29 cellular contexts compared by ENCODE assay signal in the genomic region with DNA sequence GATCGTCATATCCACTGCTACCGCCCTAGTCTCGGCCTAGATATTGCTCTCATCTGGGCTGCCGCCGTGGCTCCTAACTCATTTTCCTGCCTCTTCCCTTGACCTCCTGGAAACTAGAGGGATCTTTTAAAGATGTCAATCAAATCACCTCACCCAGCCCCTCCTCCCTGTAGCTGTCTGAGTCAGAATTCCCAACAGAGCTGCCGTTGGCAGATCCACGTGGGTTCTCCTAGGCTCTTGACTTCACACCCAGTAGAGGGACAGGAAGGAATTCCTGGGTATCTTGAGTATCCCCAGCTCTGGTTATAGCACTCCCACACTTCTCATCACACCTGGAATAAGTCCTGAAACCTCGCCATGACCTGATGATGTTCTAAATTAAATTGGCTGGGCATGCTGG. TPM values are rescaled to one million over a fixed set of nuclear protein-coding genes. Genes with fewer than 3 reads are reported as not detected.
A peak's percentile ranks its signal among the peaks of the same experiment; 100 is the strongest.
DNase-seq lines count a peak whose midpoint lies in the region; ATAC-seq, FAIRE-seq and TF ChIP-seq lines count a peak whose summit lies in the region.
"Had no signal": no experiment of that assay in that cellular context is flagged by ENCODE, and none has a peak within 500 bp of the region (broad histone marks: within the 10 kb centered on the region; RNA-seq: fewer than 3 reads in every experiment).

No MANE protein-coding gene starts in this region.

- no peak overlapping the region for H2AFZ ChIP-seq in K562 (ENCODE audit: low read depth, low read length)

- H3K4me3 ChIP-seq in K562 (no peak overlapping the region), right atrium auricular region (no peak overlapping the region)
- H3K4me3 ChIP-seq: A549, coronary artery, heart right ventricle, lung, MG63, Peyer's patch, SJSA1 had no signal

- no peak overlapping the region for H3K27ac Mint-ChIP-seq in activated CD8-positive, alpha-beta T cell treated with anti-CD3 and anti-CD28 coated beads for 36 hours
- H3K27ac Mint-ChIP-seq: activated naive CD4-positive, alpha-beta T cell treated with anti-CD3 and anti-CD28 coated beads, Interleukin-2, amount 50 U/mL, for 72 hours; stimulated activated naive B cell treated with anti-CD40 and anti-IgM and Interleukin-4, amounts not matched to agents 10 μg/mL and 1 μg/mL and 100 μg/mL, for 72 hours had no signal

- H3K4me2 ChIP-seq in K562 (ENCODE audit: insufficient read depth, low read length): no peak overlapping the region
- H3K4me2 ChIP-seq: A549 had no signal

- TF ChIP-seq POLR2A in K562 (conservative IDR thresholded peaks at IDR 0.05): no peak

- intact Hi-C loops in K562 (cut with micrococcal nuclease): no loop called here
- intact Hi-C loops in activated CD8-positive, alpha-beta T cell treated with anti-CD3 and anti-CD28 coated beads for 36 hours (cut with micrococcal nuclease): no loop called here

- POLR2A ChIA-PET in K562 (lab: Yijun Ruan, JAX): no interaction called here
- POLR2A ChIA-PET in activated CD8-positive, alpha-beta T cell treated with anti-CD3 and anti-CD28 coated beads for 36 hours (lab: Charles Lee): interaction anchor here (1.1 kb wide), 1 partner anchor 306 kb away, joined by 3 read pairs; no protein-coding TSS in a partner anchor

- H3K27ac ChIP-seq in K562 (ENCODE audit: extremely low read depth, low read depth, low read length) (no peak overlapping the region), right atrium auricular region (peak overlapping the region; percentile 20 to 44)
- H3K27ac ChIP-seq: A549, coronary artery, Peyer's patch, SJSA1 had no signal

- peak; percentile 4 for FAIRE-seq in HTR-8/SVneo (lab: Jason Lieb, UNC)
- no peak for FAIRE-seq in K562 (lab: Jason Lieb, UNC)
- FAIRE-seq: A549, bronchial epithelial cell had no signal

- H3K4me1 Mint-ChIP-seq in activated CD8-positive, alpha-beta T cell treated with anti-CD3 and anti-CD28 coated beads for 36 hours (ENCODE audit: low read depth): no peaks in the 10 kb centered on the region
- H3K4me1 Mint-ChIP-seq: CD4-positive, CD25-positive, alpha-beta regulatory T cell had no signal

- no peaks in the 10 kb centered on the region for H3K9me3 ChIP-seq in K562 (replicated peaks; ENCODE audit: control insufficient read depth, insufficient read depth, low read depth, low read length)
- H3K9me3 ChIP-seq in right atrium auricular region: no peaks in the 10 kb centered on the region
- H3K9me3 ChIP-seq: A549, heart right ventricle, MG63, Peyer's patch, SJSA1 had no signal

- H3K27me3 Mint-ChIP-seq in activated CD8-positive, alpha-beta T cell treated with anti-CD3 and anti-CD28 coated beads for 36 hours: no peaks in the 10 kb centered on the region
- H3K27me3 Mint-ChIP-seq: CD4-positive, CD25-positive, alpha-beta regulatory T cell; stimulated activated naive B cell treated with anti-CD40 and anti-IgM and Interleukin-4, amounts not matched to agents 10 μg/mL and 1 μg/mL and 100 μg/mL, for 72 hours had no signal

- H3K4me1 ChIP-seq in K562 (replicated peaks in 1 of 2; ENCODE audit: control insufficient read depth in 2 of 2, insufficient read depth in 2 of 2, low read length in 2 of 2) (no peaks in the 10 kb centered on the region), right atrium auricular region (peaks cover 0 to 7% of the 10 kb centered on the region in 2 donors)
- H3K4me1 ChIP-seq: A549, Peyer's patch, SJSA1 had no signal

- H3K9me1 ChIP-seq in K562 (ENCODE audit: control insufficient read depth, insufficient read depth, low read length): no peaks in the 10 kb centered on the region

- TF ChIP-seq CTCF in K562 (IDR thresholded peaks at IDR 0.05 in 2 of 3, conservative IDR thresholded peaks at IDR 0.05 in 1 of 3; ENCODE audit: insufficient read depth in 2 of 3, low read depth in 1 of 3, low read length in 3 of 3) (no peak), right atrium auricular region (IDR thresholded peaks at IDR 0.05) (no peak)
- no peak for TF ChIP-seq CTCF in activated CD8-positive, alpha-beta T cell treated with anti-CD3 and anti-CD28 coated beads for 36 hours (IDR thresholded peaks at IDR 0.05)

- H3K9ac ChIP-seq in K562 (ENCODE audit: insufficient read depth in 1 of 2, low read depth in 2 of 2, low read length in 2 of 2): no peak overlapping the region

- WGBS in K562 (ENCODE audit: insufficient coverage, low coverage, missing lambda C conversion rate): 64% methylated on average over 5 of the region's 8 CpGs

- no peak for TF ChIP-seq EP300 in K562 (IDR thresholded peaks at IDR 0.05; ENCODE audit: low read length)

- no peak overlapping the region for H3K4me3 Mint-ChIP-seq in activated CD8-positive, alpha-beta T cell treated with anti-CD3 and anti-CD28 coated beads for 36 hours
- H3K4me3 Mint-ChIP-seq: CD4-positive, CD25-positive, alpha-beta regulatory T cell; stimulated activated naive B cell treated with anti-CD40 and anti-IgM and Interleukin-4, amounts not matched to agents 10 μg/mL and 1 μg/mL and 100 μg/mL, for 72 hours had no signal

- no TSS peak for BruUV-seq in K562 (replicated peaks; lab: Mats Ljungman, UMichigan)

- CTCF ChIA-PET in K562 (lab: Yijun Ruan, JAX; ENCODE audit: low intra/inter-chr PET ratio): no interaction called here
- CTCF ChIA-PET in activated CD8-positive, alpha-beta T cell treated with anti-CD3 and anti-CD28 coated beads for 36 hours (lab: Charles Lee): interaction anchor here (0.6 to 4.7 kb wide), 4 partner anchors 9 to 63 kb away, joined by 3 to 16 read pairs (median 6); no protein-coding TSS in a partner anchor

- H3K79me2 ChIP-seq in K562 (ENCODE audit: control insufficient read depth, insufficient read depth, low read length): no peaks in the 10 kb centered on the region

- H4K20me1 ChIP-seq in K562 (replicated peaks; ENCODE audit: control insufficient read depth, insufficient read depth, low read length): no peaks in the 10 kb centered on the region

- H3K27me3 ChIP-seq in K562 (ENCODE audit: control insufficient read depth in 2 of 2, insufficient read depth in 2 of 2, low read length in 2 of 2) (no peaks in the 10 kb centered on the region), right atrium auricular region (no peaks in the 10 kb centered on the region)
- H3K27me3 ChIP-seq: heart right ventricle, MG63, Peyer's patch, SJSA1 had no signal

- H3K9me3 Mint-ChIP-seq in activated CD8-positive, alpha-beta T cell treated with anti-CD3 and anti-CD28 coated beads for 36 hours: no peaks in the 10 kb centered on the region
- H3K9me3 Mint-ChIP-seq: activated naive CD4-positive, alpha-beta T cell treated with anti-CD3 and anti-CD28 coated beads, Interleukin-2, amount 50 U/mL, for 72 hours; CD4-positive, CD25-positive, alpha-beta regulatory T cell; stimulated activated naive B cell treated with anti-CD40 and anti-IgM and Interleukin-4, amounts not matched to agents 10 μg/mL and 1 μg/mL and 100 μg/mL, for 72 hours had no signal

- in situ Hi-C loops in K562 (cut with MboI): loop anchor here (10.0 kb wide), 1 partner anchor 165 kb away; no protein-coding TSS in a partner anchor

- no peaks in the 10 kb centered on the region for H3K36me3 ChIP-seq in K562 (ENCODE audit: control insufficient read depth, insufficient read depth, low read length)
- H3K36me3 ChIP-seq in right atrium auricular region: peaks cover 43% of the 10 kb centered on the region
- H3K36me3 ChIP-seq: MG63, SJSA1 had no signal

- TF ChIP-seq RAD21 in K562 (CRISPR knock-in tag; conservative IDR thresholded peaks at IDR 0.05 in 1 of 2, IDR thresholded peaks at IDR 0.05 in 1 of 2): no peak

- no peaks in the 10 kb centered on the region for H3K36me3 Mint-ChIP-seq in activated CD8-positive, alpha-beta T cell treated with anti-CD3 and anti-CD28 coated beads for 36 hours (ENCODE audit: low read depth)

- ATAC-seq in K562 (no peak), HG02938 (IDR thresholded peaks at IDR 0.05; ENCODE audit: unreplicated experiment) (no peak)
- ATAC-seq in activated CD8-positive, alpha-beta T cell treated with anti-CD3 and anti-CD28 coated beads for 36 hours: no peak
- ATAC-seq: A549; activated naive CD4-positive, alpha-beta T cell treated with anti-CD3 and anti-CD28 coated beads, Interleukin-2, amount 50 U/mL, for 72 hours; stimulated activated naive B cell treated with anti-CD40 and anti-IgM and Interleukin-4, amounts not matched to agents 10 μg/mL and 1 μg/mL and 100 μg/mL, for 72 hours had no signal

- DNase-seq in DMS 273 (lab: John Stamatoyannopoulos, UW; ENCODE audit: unreplicated experiment) (peak; percentile 76), HTR-8/SVneo (ENCODE audit: insufficient read length, low spot score) (no peak), K562 (ENCODE audit: extremely low read depth in 1 of 4, low spot score in 3 of 4) (no peak), right atrium auricular region (ENCODE audit: low spot score) (peak; percentile 59), NCI-H187 (lab: John Stamatoyannopoulos, UW) (no peak), mesenteric fat pad (ENCODE audit: low spot score) (no peak)
- DNase-seq in activated CD8-positive, alpha-beta T cell treated with anti-CD3 and anti-CD28 coated beads for 36 hours: no peak
- DNase-seq: activated CD4-positive, alpha-beta T cell treated with anti-CD3 and anti-CD28 coated beads for 48 hours; activated CD8-positive, alpha-beta memory T cell treated with anti-CD3 and anti-CD28 coated beads for 24 hours; amygdala; Calu3; CD4-positive, CD25-positive, alpha-beta regulatory T cell; DND-41; effector CD8-positive, alpha-beta T cell; heart right ventricle; KBM-7; MG63; NCI-H2081 treated with DMSO at 0.1 percent for 48 hours; NCI-H774; Peyer's patch; stimulated activated naive B cell treated with anti-CD40 and anti-IgM and Interleukin-4, amounts not matched to agents 10 μg/mL and 1 μg/mL and 100 μg/mL, for 72 hours; T1000 had no signal

RNA-seq across cellular contexts. Expression of a gene that starts 11.9 kb away (rescaled TPM):
- total RNA-seq in K562 (2011; cell fraction: chromatin; rRNA removed; ENCODE audit: low replicate concordance): 4.2 and 6.7 TPM in 2 replicates
- total RNA-seq in K562 (2011; cell fraction: nucleolus; rRNA removed): 3.2 and 4.5 TPM in 2 replicates
- total RNA-seq in K562 (2011; cell fraction: nucleoplasm; rRNA removed): 4.0 and 4.4 TPM in 2 replicates
- total RNA-seq in K562 (2014; rRNA removed) (0.41 and 0.68 TPM in 2 replicates), K562 (2014; rRNA removed; fragmentation: Illumina TruSeq; extraction: Trizol) (0.54 and 0.69 TPM in 2 replicates), K562 (2015; rRNA removed; fragmentation: Illumina TruSeq; extraction: Trizol) (1.2 and 1.3 TPM in 2 replicates), K562 (2021) (1.9 and 2.3 TPM in 2 replicates), right atrium auricular region (10 to 100 TPM; 17.5 to 99.1 TPM), mesenteric fat pad (56.8 TPM)
- polyA plus RNA-seq in K562 (2011; rRNA removed) (1.6 and 2.5 TPM in 2 replicates), K562 (2014; fragmentation: Illumina TruSeq; extraction: Trizol) (1.0 and 1.4 TPM in 2 replicates), K562 (2014; fragmentation: Nextera tagmentation; extraction: Ambion mirVana) (under 1 TPM; 0.39 to 0.43 TPM), K562 (2014; rRNA removed) (2.0 TPM in 2 replicates)
- 1.0 and 1.7 TPM in 2 replicates for polyA plus RNA-seq in K562 (2011; cell fraction: cytosol; rRNA removed)
- polyA plus RNA-seq in K562 (2011; cell fraction: nucleus; rRNA removed): 5.1 and 6.1 TPM in 2 replicates
- 0.60 and 0.83 TPM in 2 replicates for polyA plus RNA-seq in K562 (2012)
- polyA minus RNA-seq in K562 (2011; rRNA and poly(A)+ RNA removed): 1.9 and 2.0 TPM in 2 replicates
- polyA minus RNA-seq in K562 (2011; cell fraction: cytosol; rRNA and poly(A)+ RNA removed): 0.29 and 1.8 TPM in 2 replicates
- polyA minus RNA-seq in K562 (2011; cell fraction: nucleus; rRNA and poly(A)+ RNA removed): 1.8 and 3.3 TPM in 2 replicates
- total RNA-seq in activated CD8-positive, alpha-beta T cell treated with anti-CD3 and anti-CD28 coated beads for 36 hours: 1 to 10 TPM; 3.4 to 4.2 TPM

RNA-seq across cellular contexts. Expression of a gene that starts 15.7 kb away (rescaled TPM):
- total RNA-seq in K562 (2011; cell fraction: chromatin; rRNA removed; ENCODE audit: low replicate concordance): 10.3 and 12.6 TPM in 2 replicates
- total RNA-seq in K562 (2011; cell fraction: nucleolus; rRNA removed): 8.6 and 9.0 TPM in 2 replicates
- total RNA-seq in K562 (2011; cell fraction: nucleoplasm; rRNA removed): 6.9 and 17.3 TPM in 2 replicates
- 4.9 and 7.1 TPM in 2 replicates for total RNA-seq in K562 (2014; rRNA removed)
- total RNA-seq in K562 (2014; rRNA removed; fragmentation: Illumina TruSeq; extraction: Trizol): 5.9 and 7.1 TPM in 2 replicates
- total RNA-seq in K562 (2015; rRNA removed; fragmentation: Illumina TruSeq; extraction: Trizol): 6.0 and 6.4 TPM in 2 replicates
- total RNA-seq in K562 (2021): 6.8 and 6.9 TPM in 2 replicates
- 9.7 and 12.5 TPM in 2 replicates for polyA plus RNA-seq in K562 (2011; rRNA removed)
- 5.2 and 10.4 TPM in 2 replicates for polyA plus RNA-seq in K562 (2011; cell fraction: cytosol; rRNA removed)
- polyA plus RNA-seq in K562 (2011; cell fraction: nucleus; rRNA removed): 14.6 and 17.5 TPM in 2 replicates
- polyA plus RNA-seq in K562 (2012): 8.4 and 16.1 TPM in 2 replicates
- polyA plus RNA-seq in K562 (2014; fragmentation: Illumina TruSeq; extraction: Trizol): 5.4 and 8.0 TPM in 2 replicates
- 10 to 100 TPM; 10.2 to 12.8 TPM for polyA plus RNA-seq in K562 (2014; fragmentation: Nextera tagmentation; extraction: Ambion mirVana)
- polyA plus RNA-seq in K562 (2014; rRNA removed): 12.4 and 14.3 TPM in 2 replicates
- polyA minus RNA-seq in K562 (2011; rRNA and poly(A)+ RNA removed): 3.5 and 3.7 TPM in 2 replicates
- polyA minus RNA-seq in K562 (2011; cell fraction: cytosol; rRNA and poly(A)+ RNA removed): 2.0 and 4.1 TPM in 2 replicates
- 5.5 and 9.9 TPM in 2 replicates for polyA minus RNA-seq in K562 (2011; cell fraction: nucleus; rRNA and poly(A)+ RNA removed)
- 10 to 100 TPM; 32.6 to 59.0 TPM for total RNA-seq in right atrium auricular region
- total RNA-seq in mesenteric fat pad: 33.1 TPM
- 10 to 100 TPM in 1 of 2 experiments, 1 to 10 TPM in 1; 7.6 to 10.4 TPM for total RNA-seq in activated CD8-positive, alpha-beta T cell treated with anti-CD3 and anti-CD28 coated beads for 36 hours

Comparison
In these comparisons a context has a peak if more than half of its experiments do, and no peak if none do; other contexts are left out.
1. DNase-seq: peak in DMS 273 (single experiment) and right atrium auricular region (single experiment); none in HTR-8/SVneo (single experiment), K562 (0 of 4), NCI-H187 (0 of 2), mesenteric fat pad (single experiment) and activated CD8-positive, alpha-beta T cell treated with anti-CD3 and anti-CD28 coated beads for 36 hours (single experiment).